9 cellular contexts compared by ENCODE assay signal in the genomic region with DNA sequence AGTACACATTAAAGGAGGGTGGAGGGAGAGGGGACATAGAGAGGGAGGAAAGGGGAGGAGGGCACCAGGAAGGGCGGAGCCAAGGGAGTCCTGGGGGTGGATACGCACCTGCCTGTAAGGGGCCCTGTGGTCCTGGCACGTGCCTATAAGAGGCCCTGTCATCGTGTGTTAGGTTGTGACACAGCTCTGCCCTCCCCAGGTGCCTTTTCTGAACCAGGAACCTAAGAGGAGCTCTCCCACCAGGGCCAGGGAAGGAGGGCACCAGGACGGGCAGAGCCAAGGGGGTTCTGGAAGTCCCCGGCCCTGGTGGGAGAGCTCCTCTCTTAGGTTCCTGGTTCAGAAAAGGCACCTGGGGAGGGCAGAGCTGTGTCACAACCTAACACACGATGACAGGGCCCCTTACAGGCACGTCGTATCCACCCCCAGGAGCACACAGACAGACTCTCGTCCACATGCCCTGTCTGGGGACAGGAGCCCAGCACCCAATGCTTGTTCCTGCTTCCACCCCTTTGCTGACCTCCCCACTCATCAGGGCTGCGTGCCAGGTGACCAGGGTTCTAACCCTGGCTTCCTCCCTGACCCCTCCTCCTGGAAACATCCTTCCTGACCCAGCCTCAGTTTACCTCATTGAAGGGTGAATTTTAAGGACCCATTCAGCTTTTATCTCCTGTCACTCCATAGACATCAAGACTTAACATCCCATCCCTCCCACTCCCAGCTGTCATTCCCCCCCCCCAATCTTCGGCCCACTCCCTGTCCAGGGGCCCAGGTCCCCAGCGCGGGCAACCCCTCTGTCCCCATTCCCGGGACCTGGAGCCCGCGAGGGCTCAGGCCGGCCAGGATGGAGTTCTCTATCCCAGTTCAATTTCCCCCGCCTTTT. TPM values are rescaled to one million over a fixed set of nuclear protein-coding genes. Genes with fewer than 3 reads are reported as not detected.
A peak's percentile ranks its signal among the peaks of the same experiment; 100 is the strongest.
DNase-seq lines count a peak whose midpoint lies in the region; ATAC-seq and TF ChIP-seq lines count a peak whose summit lies in the region.
"Had no signal": no experiment of that assay in that cellular context is flagged by ENCODE, and none has a peak within 500 bp of the region (broad histone marks: within the 10 kb centered on the region; RNA-seq: fewer than 3 reads in every experiment).

No MANE protein-coding gene starts in this region.

- POLR2A ChIA-PET in HEK293 (lab: Yijun Ruan, JAX): no interaction called here

- TF ChIP-seq CTCF in HEK293 (tag by site-specific recombination; IDR thresholded peaks at IDR 0.05) (no peak), colonic mucosa (IDR thresholded peaks at IDR 0.05) (no peak)

- peaks cover 6% of the 10 kb centered on the region for H3K27me3 ChIP-seq in colonic mucosa

- H3K27ac Mint-ChIP-seq in stimulated activated naive B cell treated with anti-CD40 and anti-IgM and Interleukin-4, amounts not matched to agents 10 μg/mL and 1 μg/mL and 100 μg/mL, for 72 hours: no peak overlapping the region

- H3K27ac ChIP-seq in HEK293 (ENCODE audit: extremely low read depth, low read depth, low read length): no peak overlapping the region
- H3K27ac ChIP-seq in colonic mucosa: no peak overlapping the region
- no peak overlapping the region for H3K27ac ChIP-seq in mesodermal cell (ENCODE audit: low read depth, low read length, severe bottlenecking)

- CTCF ChIA-PET in HEK293 (lab: Yijun Ruan, JAX): interaction anchor here (0.8 kb wide), 1 partner anchor 12 kb away, joined by 3 read pairs; no protein-coding TSS in a partner anchor

- H3K9me3 Mint-ChIP-seq in stimulated activated naive B cell treated with anti-CD40 and anti-IgM and Interleukin-4, amounts not matched to agents 10 μg/mL and 1 μg/mL and 100 μg/mL, for 72 hours: no peaks in the 10 kb centered on the region

- intact Hi-C loops in colonic mucosa (cut with DNase I): no loop called here

- 55 to 58% methylated on average over 15 to 18 of the region's 19 CpGs for WGBS in mesodermal cell (ENCODE audit: insufficient coverage in 2 of 2), 2 experiments

- H3K36me3 ChIP-seq in HEK293 (ENCODE audit: control insufficient read depth in 2 of 2, insufficient read depth in 1 of 2, low read length in 2 of 2) (no peaks in the 10 kb centered on the region), colonic mucosa (no peaks in the 10 kb centered on the region), mesodermal cell (ENCODE audit: control insufficient read depth, insufficient read depth, low read length) (no peaks in the 10 kb centered on the region)

- H3K4me3 ChIP-seq in HEK293 (ENCODE audit: low read depth, low read length) (no peak overlapping the region), colonic mucosa (peak overlapping the region; percentile 47), mesodermal cell (ENCODE audit: extremely low read depth, insufficient read depth, low read length, poor library complexity, severe bottlenecking) (peak overlapping the region; percentile 44)

- no peaks in the 10 kb centered on the region for H3K9me3 ChIP-seq in HEK293 (ENCODE audit: control insufficient read depth, insufficient read depth, low read depth, low read length)
- no peaks in the 10 kb centered on the region for H3K9me3 ChIP-seq in colonic mucosa
- H3K9me3 ChIP-seq in mesodermal cell (ENCODE audit: control insufficient read depth, low read length): no peaks in the 10 kb centered on the region

- H3K9ac ChIP-seq in colonic mucosa (ENCODE audit: low read depth in 2 of 2, low read length in 2 of 2): no peak overlapping the region

- H3K4me1 ChIP-seq in HEK293 (ENCODE audit: control insufficient read depth, insufficient read depth, low read length) (no peaks in the 10 kb centered on the region), colonic mucosa (no peaks in the 10 kb centered on the region), mesodermal cell (ENCODE audit: control insufficient read depth, insufficient read depth, low read length, poor library complexity, severe bottlenecking) (no peaks in the 10 kb centered on the region)

- peaks cover 63 to 72% of the 10 kb centered on the region in 2 donors for H3K27me3 Mint-ChIP-seq in stimulated activated naive B cell treated with anti-CD40 and anti-IgM and Interleukin-4, amounts not matched to agents 10 μg/mL and 1 μg/mL and 100 μg/mL, for 72 hours

- H3K4me3 Mint-ChIP-seq in stimulated activated naive B cell treated with anti-CD40 and anti-IgM and Interleukin-4, amounts not matched to agents 10 μg/mL and 1 μg/mL and 100 μg/mL, for 72 hours: peak overlapping the region; percentile 6 to 11

- no peaks in the 10 kb centered on the region for H3K36me3 Mint-ChIP-seq in stimulated activated naive B cell treated with anti-CD40 and anti-IgM and Interleukin-4, amounts not matched to agents 10 μg/mL and 1 μg/mL and 100 μg/mL, for 72 hours

- DNase-seq in colonic mucosa (no peak), HT-29 (ENCODE audit: low spot score) (no peak), HuH-7.5 (ENCODE audit: low spot score) (no peak)
- no peak for DNase-seq in stimulated activated naive B cell treated with anti-CD40 and anti-IgM and Interleukin-4, amounts not matched to agents 10 μg/mL and 1 μg/mL and 100 μg/mL, for 72 hours
- DNase-seq: stimulated activated CD4-positive, alpha-beta T cell treated with anti-CD3 and anti-CD28 coated beads, Interleukin-2, amount 100 ng/mL, for 24 hours had no signal

- ATAC-seq in stimulated activated naive B cell treated with anti-CD40 and anti-IgM and Interleukin-4, amounts not matched to agents 10 μg/mL and 1 μg/mL and 100 μg/mL, for 72 hours (replicated peaks): no peak
- ATAC-seq in GM21526 (IDR thresholded peaks at IDR 0.05; ENCODE audit: low FRiP score, unreplicated experiment): no peak
- ATAC-seq in HG02588 (IDR thresholded peaks at IDR 0.05; ENCODE audit: unreplicated experiment): no peak

- peaks cover 5 to 6% of the 10 kb centered on the region in 2 donors for H3K4me1 Mint-ChIP-seq in stimulated activated naive B cell treated with anti-CD40 and anti-IgM and Interleukin-4, amounts not matched to agents 10 μg/mL and 1 μg/mL and 100 μg/mL, for 72 hours

TF ChIP-seq in HEK293, 187 proteins besides CTCF, POLR2A, EP300 and RAD21:
- TF ChIP-seq KLF1 (tag by site-specific recombination; IDR thresholded peaks at IDR 0.05): 0 out of 2 replicates have a peak, but pooled peaks have one; percentile 14
- no peak for TF ChIP-seq YY1 (tag by site-specific recombination; IDR thresholded peaks at IDR 0.05)
TF ChIP-seq in HEK293: peak in this region for 1.

RNA-seq across cellular contexts. Expression of gene OLFM1, which starts 12.9 kb away (rescaled TPM):
- 1 to 10 TPM; 3.8 to 8.9 TPM for total RNA-seq in colonic mucosa
- 8.5 TPM for polyA plus RNA-seq in mesodermal cell (2013, experiment 1 of 2)
- 7.7 TPM for polyA plus RNA-seq in mesodermal cell (2013, experiment 2 of 2)
- not detected in 2 replicates for total RNA-seq in HT-29 (2014; rRNA removed; shearing (Covaris generic))
